In genomic region chr15:58568157-58568571, GRCh38 we compare ENCODE assay signal across 9 cellular contexts.
A peak's percentile ranks its signal among the peaks of the same experiment; 100 is the strongest.
DNase-seq lines count a peak whose midpoint lies in the region; ATAC-seq and TF ChIP-seq lines count a peak whose summit lies in the region.
"Had no signal": no experiment of that assay in that cellular context is flagged by ENCODE, and none has a peak within 500 bp of the region (broad histone marks: within the 10 kb centered on the region; RNA-seq: fewer than 3 reads in every experiment).

No MANE protein-coding gene starts in this region.

- H3K27me3 Mint-ChIP-seq in activated CD8-positive, alpha-beta T cell treated with anti-CD3 and anti-CD28 coated beads, Interleukin-2, amount 10 ng/mL, durations not matched to agents 7 days and 5 days (ENCODE audit: low read depth): no peaks in the 10 kb centered on the region
- H3K27me3 Mint-ChIP-seq: activated CD4-positive, alpha-beta memory T cell treated with anti-CD3 and anti-CD28 coated beads for 36 hours had no signal

- no peaks in the 10 kb centered on the region for H4K20me1 ChIP-seq in BLaER1 treated with 17β-estradiol and CSF1 and Interleukin-3, amounts not matched to agents 10 nM and 100 nM

- no peak overlapping the region for H3K4ac ChIP-seq in mesendoderm (ENCODE audit: low read depth, low read length)

- H2BK5ac ChIP-seq in mesendoderm (ENCODE audit: low read length): peak overlapping the region; percentile 61

- peak overlapping the region; percentile 58 for H3K27ac Mint-ChIP-seq in activated CD8-positive, alpha-beta T cell treated with anti-CD3 and anti-CD28 coated beads, Interleukin-2, amount 10 ng/mL, durations not matched to agents 7 days and 5 days
- H3K27ac Mint-ChIP-seq: activated CD4-positive, alpha-beta memory T cell treated with anti-CD3 and anti-CD28 coated beads for 36 hours had no signal

- H2BK120ac ChIP-seq in mesendoderm (ENCODE audit: low read depth, low read length): no peak overlapping the region

- H3K27ac ChIP-seq in BLaER1 treated with 17β-estradiol and CSF1 and Interleukin-3, amounts not matched to agents 10 nM and 100 nM: peak overlapping the region in 10 of 11 experiments; percentile 16 to 67 (median 40); a peak in 15 of 22 replicates
- H3K27ac ChIP-seq in mesendoderm (ENCODE audit: low read depth, low read length) (no peak overlapping the region), vagina (no peak overlapping the region)

- CTCF ChIA-PET in activated CD8-positive, alpha-beta T cell treated with anti-CD3 and anti-CD28 coated beads, Interleukin-2, amount 10 ng/mL, durations not matched to agents 7 days and 5 days (lab: Charles Lee): interaction anchor here (1.0 to 1.7 kb wide), 5 partner anchors 9 to 340 kb away, joined by 3 to 9 read pairs (median 3); no protein-coding TSS in a partner anchor
- CTCF ChIA-PET in HEK293T (lab: Yijun Ruan, JAX): interaction anchor here (1.1 kb wide), 1 partner anchor 17 kb away, joined by 3 read pairs; no protein-coding TSS in a partner anchor

- peak overlapping the region in 5 of 11 experiments; percentile 3 to 25 (median 14); a peak in 5 of 22 replicates for H3K9ac ChIP-seq in BLaER1 treated with 17β-estradiol and CSF1 and Interleukin-3, amounts not matched to agents 10 nM and 100 nM
- no peak overlapping the region for H3K9ac ChIP-seq in mesendoderm (ENCODE audit: low read length)

- H3K36me3 ChIP-seq in BLaER1 treated with 17β-estradiol and CSF1 and Interleukin-3, amounts not matched to agents 10 nM and 100 nM: peaks cover 0 to 11% (median 5%) of the 10 kb centered on the region in 11 experiments; a peak in 4 of 22 replicates
- no peaks in the 10 kb centered on the region for H3K36me3 ChIP-seq in mesendoderm (ENCODE audit: control insufficient read depth, insufficient read depth, low read length)
- no peaks in the 10 kb centered on the region for H3K36me3 ChIP-seq in vagina

- peak; percentile 76 for DNase-seq in LNCaP clone FGC (ENCODE audit: low read depth)
- DNase-seq in activated CD8-positive, alpha-beta T cell treated with anti-CD3 and anti-CD28 coated beads, Interleukin-2, amount 10 ng/mL, durations not matched to agents 7 days and 5 days: peak; percentile 19
- DNase-seq in mesendoderm: no peak
- DNase-seq in HEK293T (ENCODE audit: extremely low spot score): no peak
- DNase-seq in vagina (ENCODE audit: extremely low spot score in 2 of 2): no peak
- DNase-seq in occipital lobe (lab: John Stamatoyannopoulos, UW): no peak
- DNase-seq: activated CD4-positive, alpha-beta memory T cell treated with anti-CD3 and anti-CD28 coated beads for 36 hours had no signal

- intact Hi-C loops in vagina (cut with DNase I): no loop called here

- WGBS in mesendoderm (ENCODE audit: extremely low coverage, insufficient coverage, low lambda C conversion rate): no CpG with 5 or more reads among the region's 2 CpGs

- H3K23ac ChIP-seq in mesendoderm (ENCODE audit: low read length): no peak overlapping the region

- H3K4me3 Mint-ChIP-seq in activated CD8-positive, alpha-beta T cell treated with anti-CD3 and anti-CD28 coated beads, Interleukin-2, amount 10 ng/mL, durations not matched to agents 7 days and 5 days: no peak overlapping the region
- H3K4me3 Mint-ChIP-seq: activated CD4-positive, alpha-beta memory T cell treated with anti-CD3 and anti-CD28 coated beads for 36 hours had no signal

- no peaks in the 10 kb centered on the region for H3K27me3 ChIP-seq in BLaER1 treated with 17β-estradiol and CSF1 and Interleukin-3, amounts not matched to agents 10 nM and 100 nM
- no peaks in the 10 kb centered on the region for H3K27me3 ChIP-seq in mesendoderm (ENCODE audit: insufficient read depth, low read length, poor library complexity)
- no peaks in the 10 kb centered on the region for H3K27me3 ChIP-seq in vagina

- no peak overlapping the region for H3K18ac ChIP-seq in mesendoderm (ENCODE audit: low read length)

- peak overlapping the region; percentile 10 to 67 (median 33); a peak in 20 of 22 replicates for H3K4me2 ChIP-seq in BLaER1 treated with 17β-estradiol and CSF1 and Interleukin-3, amounts not matched to agents 10 nM and 100 nM
- H3K4me2 ChIP-seq in mesendoderm (ENCODE audit: low read length): no peak overlapping the region

- H2AK5ac ChIP-seq in mesendoderm (ENCODE audit: low read length): peak overlapping the region; percentile 60

- H3K9me3 ChIP-seq in BLaER1 treated with 17β-estradiol and CSF1 and Interleukin-3, amounts not matched to agents 10 nM and 100 nM (replicated peaks in 1 of 11): peaks cover 0 to 49% (median 32%) of the 10 kb centered on the region in 11 experiments; a peak in 20 of 22 replicates
- H3K9me3 ChIP-seq in vagina: no peaks in the 10 kb centered on the region

- no peak for TF ChIP-seq POLR2A in vagina (IDR thresholded peaks at IDR 0.05)

- no peaks in the 10 kb centered on the region for H3K79me1 ChIP-seq in mesendoderm (ENCODE audit: low read length)

- H3K4me1 ChIP-seq in BLaER1 treated with 17β-estradiol and CSF1 and Interleukin-3, amounts not matched to agents 10 nM and 100 nM: peaks cover 4 to 16% (median 10%) of the 10 kb centered on the region in 10 experiments; a peak in 19 of 20 replicates
- H3K4me1 ChIP-seq in mesendoderm (ENCODE audit: control insufficient read depth, low read depth, low read length): peaks cover 9% of the 10 kb centered on the region
- H3K4me1 ChIP-seq in vagina: no peaks in the 10 kb centered on the region

- H3K56ac ChIP-seq in mesendoderm (ENCODE audit: low read length): peak overlapping the region; percentile 74

- H3K4me3 ChIP-seq in BLaER1 treated with 17β-estradiol and CSF1 and Interleukin-3, amounts not matched to agents 10 nM and 100 nM: no peak overlapping the region
- no peak overlapping the region for H3K4me3 ChIP-seq in LNCaP clone FGC (ENCODE audit: low read depth, low read length)
- H3K4me3 ChIP-seq in mesendoderm (ENCODE audit: low read length): no peak overlapping the region
- no peak overlapping the region for H3K4me3 ChIP-seq in vagina

- H3K36me3 Mint-ChIP-seq in activated CD8-positive, alpha-beta T cell treated with anti-CD3 and anti-CD28 coated beads, Interleukin-2, amount 10 ng/mL, durations not matched to agents 7 days and 5 days (ENCODE audit: low read depth): no peaks in the 10 kb centered on the region
- H3K36me3 Mint-ChIP-seq: activated CD4-positive, alpha-beta memory T cell treated with anti-CD3 and anti-CD28 coated beads for 36 hours had no signal

- H2BK15ac ChIP-seq in mesendoderm (replicated peaks; ENCODE audit: low read depth): no peak overlapping the region

- POLR2A ChIA-PET in activated CD8-positive, alpha-beta T cell treated with anti-CD3 and anti-CD28 coated beads, Interleukin-2, amount 10 ng/mL, durations not matched to agents 7 days and 5 days (lab: Charles Lee): no interaction called here
- POLR2A ChIA-PET in HEK293T (lab: Yijun Ruan, JAX): no interaction called here

- no peak for TF ChIP-seq CTCF in LNCaP clone FGC (IDR thresholded peaks at IDR 0.05; ENCODE audit: control insufficient read depth, extremely low read depth, insufficient read depth)
- no peak for TF ChIP-seq CTCF in vagina (IDR thresholded peaks at IDR 0.05)

- peak overlapping the region; percentile 28 for H4K5ac ChIP-seq in mesendoderm (ENCODE audit: low read length)

- no peaks in the 10 kb centered on the region for H3K9me3 Mint-ChIP-seq in activated CD8-positive, alpha-beta T cell treated with anti-CD3 and anti-CD28 coated beads, Interleukin-2, amount 10 ng/mL, durations not matched to agents 7 days and 5 days (ENCODE audit: insufficient read depth)

- H3K4me1 Mint-ChIP-seq in activated CD8-positive, alpha-beta T cell treated with anti-CD3 and anti-CD28 coated beads, Interleukin-2, amount 10 ng/mL, durations not matched to agents 7 days and 5 days (ENCODE audit: low read depth): peaks cover 10% of the 10 kb centered on the region

- no peak overlapping the region for H4K8ac ChIP-seq in mesendoderm (ENCODE audit: low read depth, low read length)

- no peaks in the 10 kb centered on the region for H3K79me2 ChIP-seq in mesendoderm (ENCODE audit: control insufficient read depth, insufficient read depth, low read length)

- peak; percentile 44 for ATAC-seq in activated CD8-positive, alpha-beta T cell treated with anti-CD3 and anti-CD28 coated beads, Interleukin-2, amount 10 ng/mL, durations not matched to agents 7 days and 5 days
- ATAC-seq in GM18909 (IDR thresholded peaks at IDR 0.05; ENCODE audit: poor library complexity, unreplicated experiment): no peak

TF ChIP-seq in HEK293T, 16 proteins besides CTCF, POLR2A, EP300 and RAD21:
- no peak for TF ChIP-seq CTBP1 (IDR thresholded peaks at IDR 0.05; ENCODE audit: borderline replicate concordance)
- TF ChIP-seq, protein P1, sequence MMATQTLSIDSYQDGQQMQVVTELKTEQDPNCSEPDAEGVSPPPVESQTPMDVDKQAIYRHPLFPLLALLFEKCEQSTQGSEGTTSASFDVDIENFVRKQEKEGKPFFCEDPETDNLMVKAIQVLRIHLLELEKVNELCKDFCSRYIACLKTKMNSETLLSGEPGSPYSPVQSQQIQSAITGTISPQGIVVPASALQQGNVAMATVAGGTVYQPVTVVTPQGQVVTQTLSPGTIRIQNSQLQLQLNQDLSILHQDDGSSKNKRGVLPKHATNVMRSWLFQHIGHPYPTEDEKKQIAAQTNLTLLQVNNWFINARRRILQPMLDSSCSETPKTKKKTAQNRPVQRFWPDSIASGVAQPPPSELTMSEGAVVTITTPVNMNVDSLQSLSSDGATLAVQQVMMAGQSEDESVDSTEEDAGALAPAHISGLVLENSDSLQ (IDR thresholded peaks at IDR 0.05): no peak
- TF ChIP-seq TARDBP (IDR thresholded peaks at IDR 0.05): no peak
- TF ChIP-seq SP1 (IDR thresholded peaks at IDR 0.05): no peak
- TF ChIP-seq ELF4 (IDR thresholded peaks at IDR 0.05): no peak
- no peak for TF ChIP-seq BHLHE40 (IDR thresholded peaks at IDR 0.05; ENCODE audit: borderline replicate concordance)
- TF ChIP-seq ZNF384 (IDR thresholded peaks at IDR 0.05): no peak
- no peak for TF ChIP-seq LEF1 (IDR thresholded peaks at IDR 0.05; ENCODE audit: borderline replicate concordance)
TF ChIP-seq in HEK293T: peak in this region for 0.

Comparison
In these comparisons a context has a peak if more than half of its experiments do, and no peak if none do; other contexts are left out.
1. H3K27ac ChIP-seq: peak in BLaER1 treated with 17β-estradiol and CSF1 and Interleukin-3, amounts not matched to agents 10 nM and 100 nM (10 of 11); none in mesendoderm (single experiment) and vagina (single experiment).
2. DNase-seq: peak in LNCaP clone FGC (single experiment) and activated CD8-positive, alpha-beta T cell treated with anti-CD3 and anti-CD28 coated beads, Interleukin-2, amount 10 ng/mL, durations not matched to agents 7 days and 5 days (single experiment); none in mesendoderm (single experiment), HEK293T (single experiment), vagina (0 of 2) and occipital lobe (single experiment).